In genomic region chr9:125559194-125559593, GRCh38 we compare ENCODE assay signal across 9 cellular contexts.
"Had no signal": no experiment of that assay in that cellular context is flagged by ENCODE, and none has a peak within 500 bp of the region (broad histone marks: within the 10 kb centered on the region; RNA-seq: fewer than 3 reads in every experiment).

No MANE protein-coding gene starts in this region.

- H3K4me2 ChIP-seq: neural progenitor cell, SK-N-SH had no signal

- H3K4me3 ChIP-seq: gastrocnemius medialis, left lung, neural progenitor cell, skin epidermis, stomach had no signal

- H3K9me3 ChIP-seq: gastrocnemius medialis, left lung, SK-N-SH, stomach had no signal

- H3K36me3 ChIP-seq: neural progenitor cell had no signal

- H3K9me2 ChIP-seq: SK-N-SH had no signal

- H3K27ac ChIP-seq: gastrocnemius medialis, left lung, neural progenitor cell, parathyroid adenoma had no signal

- H2AFZ ChIP-seq: neural progenitor cell, parathyroid adenoma had no signal

- H3K9ac ChIP-seq: neural progenitor cell, parathyroid adenoma, SK-N-SH had no signal

- H3K4me1 ChIP-seq: parathyroid adenoma had no signal

- DNase-seq: activated CD4-positive, CD25-positive, alpha-beta regulatory T cell treated with anti-CD3 and anti-CD28 coated beads, Interleukin-2, amount 50 U/mL, for 72 hours; aorta; left lung had no signal

- H3K27me3 ChIP-seq: gastrocnemius medialis, left lung, neural progenitor cell, stomach had no signal
